Comparison of ENCODE assay signal across 26 cellular contexts in the genomic region with DNA sequence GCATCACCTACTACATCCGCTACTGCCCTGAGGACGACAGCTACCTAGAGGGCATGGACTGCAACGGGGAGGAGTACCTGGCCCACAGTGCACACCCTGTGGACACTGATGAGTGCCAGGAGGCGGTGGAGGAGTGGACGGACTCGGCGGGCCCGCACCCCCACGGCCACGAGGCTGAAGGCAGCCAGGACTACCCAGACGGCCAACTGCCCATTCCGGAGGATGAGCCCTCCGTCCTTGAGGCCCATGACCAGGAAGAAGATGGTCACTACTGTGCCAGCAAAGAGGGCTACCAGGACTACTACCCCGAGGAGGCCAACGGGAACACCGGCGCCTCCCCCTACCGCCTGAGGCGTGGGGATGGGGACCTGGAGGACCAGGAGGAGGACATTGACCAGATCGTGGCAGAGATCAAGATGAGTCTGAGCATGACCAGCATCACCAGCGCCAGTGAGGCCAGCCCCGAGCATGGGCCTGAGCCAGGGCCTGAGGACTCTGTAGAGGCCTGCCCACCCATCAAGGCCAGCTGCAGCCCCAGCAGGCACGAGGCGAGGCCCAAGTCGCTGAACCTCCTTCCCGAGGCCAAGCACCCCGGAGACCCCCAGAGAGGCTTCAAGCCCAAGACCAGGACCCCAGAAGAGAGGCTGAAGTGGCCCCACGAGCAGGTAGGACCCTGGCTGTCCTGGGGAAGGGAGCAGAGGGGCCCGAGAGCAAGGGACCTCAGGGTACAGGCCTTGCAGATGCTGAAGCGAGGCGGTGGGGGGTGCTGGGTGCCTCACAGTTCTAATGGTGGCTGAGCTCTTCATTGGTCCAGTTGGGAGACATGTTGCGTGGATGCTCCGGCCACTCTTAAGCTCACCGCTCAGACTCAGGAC.
"Had no signal": no experiment of that assay in that cellular context is flagged by ENCODE, and none has a peak within 500 bp of the region (broad histone marks: within the 10 kb centered on the region; RNA-seq: fewer than 3 reads in every experiment).

No MANE protein-coding gene starts in this region.

- ATAC-seq: effector memory CD8-positive, alpha-beta T cell; gastroesophageal sphincter; left cardiac atrium; left lung; naive thymus-derived CD8-positive, alpha-beta T cell; stimulated activated effector memory CD8-positive, alpha-beta T cell treated with anti-CD3 and anti-CD28 coated beads, Interleukin-12 subunit alpha, Interleukin-12 subunit beta, amount 100 ng/mL, for 72 hours had no signal

- DNase-seq: dermis blood vessel endothelial cell; effector memory CD8-positive, alpha-beta T cell; erythroblast; foreskin fibroblast; heart left ventricle; hippocampal formation; left cardiac atrium; left lung; mammary epithelial cell; mesendoderm; naive thymus-derived CD8-positive, alpha-beta T cell; nephron progenitor cell; occipital lobe; ovary; retina; right lobe of liver; stimulated activated CD4-positive, alpha-beta T cell treated with anti-CD3 and anti-CD28 coated beads, Interleukin-2, amount 100 ng/mL, for 24 hours; stimulated activated CD4-positive, alpha-beta T cell treated with anti-CD3 and anti-CD28 coated beads, Interleukin-4, amount 100 ng/mL, for 24 hours; stimulated activated naive CD4-positive, alpha-beta T cell treated with Interleukin-2 at 50 U/mL for 16 hours; uterus had no signal

- H3K27me3 ChIP-seq: gastroesophageal sphincter, heart left ventricle, left lung, ovary, right lobe of liver, tibial nerve, upper lobe of left lung, uterus had no signal

- H3K27ac ChIP-seq: coronary artery, gastroesophageal sphincter, heart left ventricle, left lung, ovary, right lobe of liver, thoracic aorta, tibial nerve, upper lobe of left lung, uterus had no signal

- H3K9me3 ChIP-seq: gastroesophageal sphincter, heart left ventricle, ovary, right lobe of liver, thoracic aorta, uterus had no signal

- H3K4me3 ChIP-seq: coronary artery, gastroesophageal sphincter, heart left ventricle, left lung, ovary, right lobe of liver, thoracic aorta, tibial nerve, upper lobe of left lung, uterus had no signal

- H3K4me1 ChIP-seq: gastroesophageal sphincter, heart left ventricle, left lung, right lobe of liver, tibial nerve, upper lobe of left lung, uterus had no signal

- H3K36me3 ChIP-seq: gastroesophageal sphincter, heart left ventricle, left lung, ovary, right lobe of liver, thoracic aorta, tibial nerve, upper lobe of left lung, uterus had no signal
